ENCODE assay signal across 16 cellular contexts in the genomic region with DNA sequence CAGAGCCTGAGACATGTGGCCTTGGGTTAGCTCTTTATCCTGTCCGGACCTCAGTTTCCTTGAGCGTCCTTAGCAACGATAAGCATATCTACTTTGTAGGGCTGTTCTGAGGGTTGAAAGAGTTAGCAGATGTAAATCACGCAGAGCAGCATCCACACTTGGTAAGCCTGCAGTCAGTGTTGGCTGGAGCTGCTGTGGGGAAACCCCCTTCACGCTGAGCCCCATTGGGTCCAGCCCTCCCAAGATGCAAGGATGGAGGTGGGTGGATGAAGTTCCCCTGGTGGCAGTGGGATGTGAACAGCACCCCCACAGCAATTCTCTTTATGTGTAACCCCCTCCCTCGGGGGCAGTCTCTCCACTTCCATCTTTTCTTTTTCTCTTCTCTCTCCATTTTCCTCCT.
DNase-seq lines count a peak whose midpoint lies in the region; ATAC-seq and TF ChIP-seq lines count a peak whose summit lies in the region.
"Had no signal": no experiment of that assay in that cellular context is flagged by ENCODE, and none has a peak within 500 bp of the region (broad histone marks: within the 10 kb centered on the region; RNA-seq: fewer than 3 reads in every experiment).

No MANE protein-coding gene starts in this region.

- peak overlapping the region; percentile 74 for H3K18ac ChIP-seq in neuronal stem cell (ENCODE audit: low read length)

- peaks cover 13% of the 10 kb centered on the region for H3K27me3 Mint-ChIP-seq in activated naive CD4-positive, alpha-beta T cell treated with anti-CD3 and anti-CD28 coated beads, Interleukin-2, amount 10 ng/mL, durations not matched to agents 7 days and 5 days
- peaks cover 2% of the 10 kb centered on the region for H3K27me3 Mint-ChIP-seq in activated naive CD8-positive, alpha-beta T cell treated with anti-CD3 and anti-CD28 coated beads, Interleukin-2, amount 50 U/mL, for 24 hours

- no peak overlapping the region for H3K9ac ChIP-seq in neuronal stem cell (ENCODE audit: low read depth, low read length, poor library complexity)

- H4K8ac ChIP-seq in neuronal stem cell (ENCODE audit: low read depth, low read length), result no peak overlapping the region

- H2BK5ac ChIP-seq in neuronal stem cell (ENCODE audit: low read length), result peak overlapping the region; percentile 30

- H2BK120ac ChIP-seq in neuronal stem cell (ENCODE audit: low read depth, low read length), result no peak overlapping the region

- no CpG with 5 or more reads among the region's 6 CpGs for WGBS in neuronal stem cell (ENCODE audit: extremely low coverage in 2 of 2, insufficient read length in 2 of 2, insufficient replicate concordance in 1 of 2), 2 donors

- H2BK12ac ChIP-seq in neuronal stem cell (ENCODE audit: low read length), result no peak overlapping the region

- intact Hi-C loops in upper lobe of right lung (cut with DNase I), result no loop called here

- no peak overlapping the region for H2AFZ ChIP-seq in neuronal stem cell (ENCODE audit: low read length)
- H2AFZ ChIP-seq: GM23338 had no signal

- peak; percentile 35 for ATAC-seq in activated naive CD8-positive, alpha-beta T cell treated with anti-CD3 and anti-CD28 coated beads, Interleukin-2, amount 50 U/mL, for 24 hours
- ATAC-seq in upper lobe of right lung (no peak), GM18517 (IDR thresholded peaks at IDR 0.05; ENCODE audit: unreplicated experiment) (no peak)
- ATAC-seq: GM23338, HCT116 had no signal

- H3K9me3 Mint-ChIP-seq in activated naive CD4-positive, alpha-beta T cell treated with anti-CD3 and anti-CD28 coated beads, Interleukin-2, amount 10 ng/mL, durations not matched to agents 7 days and 5 days, result peaks cover 1% of the 10 kb centered on the region
- no peaks in the 10 kb centered on the region for H3K9me3 Mint-ChIP-seq in activated naive CD8-positive, alpha-beta T cell treated with anti-CD3 and anti-CD28 coated beads, Interleukin-2, amount 50 U/mL, for 24 hours
- H3K9me3 Mint-ChIP-seq: GM23338, H9 had no signal

- H3K4me1 ChIP-seq in neuronal stem cell (ENCODE audit: control insufficient read depth in 2 of 2, insufficient read depth in 1 of 2, low read depth in 1 of 2, low read length in 2 of 2) (peaks cover 0 to 2% of the 10 kb centered on the region in 2 donors), upper lobe of right lung (no peaks in the 10 kb centered on the region)

- H3K9me3 ChIP-seq in neuronal stem cell (replicated peaks in 1 of 2; ENCODE audit: control insufficient read depth in 2 of 2, insufficient read depth in 1 of 2, low read depth in 1 of 2, low read length in 2 of 2) (no peaks in the 10 kb centered on the region), upper lobe of right lung (no peaks in the 10 kb centered on the region)

- no peak overlapping the region for H3K23ac ChIP-seq in neuronal stem cell (ENCODE audit: low read depth, low read length, poor library complexity)

- no peak for TF ChIP-seq CTCF in upper lobe of right lung (IDR thresholded peaks at IDR 0.05)

- peak overlapping the region; percentile 38 for H4K91ac ChIP-seq in neuronal stem cell (ENCODE audit: low read depth, low read length, poor library complexity)

- H3K4me3 Mint-ChIP-seq in activated naive CD4-positive, alpha-beta T cell treated with anti-CD3 and anti-CD28 coated beads, Interleukin-2, amount 10 ng/mL, durations not matched to agents 7 days and 5 days, result no peak overlapping the region
- no peak overlapping the region for H3K4me3 Mint-ChIP-seq in activated naive CD8-positive, alpha-beta T cell treated with anti-CD3 and anti-CD28 coated beads, Interleukin-2, amount 50 U/mL, for 24 hours
- H3K4me3 Mint-ChIP-seq: CD4-positive, alpha-beta memory T cell; GM23338; H9 had no signal

- H2BK15ac ChIP-seq in neuronal stem cell (ENCODE audit: low read length), result no peak overlapping the region

- DNase-seq in activated naive CD4-positive, alpha-beta T cell treated with anti-CD3 and anti-CD28 coated beads, Interleukin-2, amount 10 ng/mL, durations not matched to agents 7 days and 5 days, result no peak
- no peak for DNase-seq in activated naive CD4-positive, alpha-beta T cell (lab: John Stamatoyannopoulos, UW)
- no peak for DNase-seq in activated naive CD8-positive, alpha-beta T cell treated with anti-CD3 and anti-CD28 coated beads, Interleukin-2, amount 50 U/mL, for 24 hours
- DNase-seq in neuronal stem cell (ENCODE audit: low spot score) (no peak), upper lobe of right lung (peak; percentile 9), DMS79 (lab: John Stamatoyannopoulos, UW) (no peak)
- DNase-seq: C1 segment of cervical spinal cord; Calu3; CD4-positive, alpha-beta memory T cell; COR-L47; DMS53; DND-41; H9 had no signal

- H3K4me3 ChIP-seq in neuronal stem cell (ENCODE audit: low read length in 2 of 2) (no peak overlapping the region), upper lobe of right lung (no peak overlapping the region)
- H3K4me3 ChIP-seq: GM23338 had no signal

- H3K14ac ChIP-seq in neuronal stem cell (ENCODE audit: low read length), result no peak overlapping the region

- no peak overlapping the region for H3K4me2 ChIP-seq in neuronal stem cell (ENCODE audit: insufficient read depth, low read length, poor library complexity, severe bottlenecking)
- H3K4me2 ChIP-seq: GM23338 had no signal

- peak overlapping the region; percentile 24 for H3K27ac Mint-ChIP-seq in activated naive CD4-positive, alpha-beta T cell treated with anti-CD3 and anti-CD28 coated beads, Interleukin-2, amount 10 ng/mL, durations not matched to agents 7 days and 5 days
- no peak overlapping the region for H3K27ac Mint-ChIP-seq in activated naive CD8-positive, alpha-beta T cell treated with anti-CD3 and anti-CD28 coated beads, Interleukin-2, amount 50 U/mL, for 24 hours
- H3K27ac Mint-ChIP-seq: GM23338, H9 had no signal

- CTCF ChIA-PET in activated naive CD4-positive, alpha-beta T cell treated with anti-CD3 and anti-CD28 coated beads, Interleukin-2, amount 10 ng/mL, durations not matched to agents 7 days and 5 days (lab: Charles Lee), result no interaction called here

- no peak overlapping the region for H3K4ac ChIP-seq in neuronal stem cell (ENCODE audit: low read length)

- H3K4me1 Mint-ChIP-seq in activated naive CD4-positive, alpha-beta T cell treated with anti-CD3 and anti-CD28 coated beads, Interleukin-2, amount 10 ng/mL, durations not matched to agents 7 days and 5 days, result peaks cover 73% of the 10 kb centered on the region
- H3K4me1 Mint-ChIP-seq in activated naive CD8-positive, alpha-beta T cell treated with anti-CD3 and anti-CD28 coated beads, Interleukin-2, amount 50 U/mL, for 24 hours, result peaks cover 11% of the 10 kb centered on the region

- peaks cover 73% of the 10 kb centered on the region for H3K36me3 Mint-ChIP-seq in activated naive CD4-positive, alpha-beta T cell treated with anti-CD3 and anti-CD28 coated beads, Interleukin-2, amount 10 ng/mL, durations not matched to agents 7 days and 5 days
- no peaks in the 10 kb centered on the region for H3K36me3 Mint-ChIP-seq in activated naive CD8-positive, alpha-beta T cell treated with anti-CD3 and anti-CD28 coated beads, Interleukin-2, amount 50 U/mL, for 24 hours (ENCODE audit: low read depth)
- H3K36me3 Mint-ChIP-seq: CD4-positive, alpha-beta memory T cell had no signal

- H3K27me3 ChIP-seq in neuronal stem cell (ENCODE audit: control insufficient read depth in 3 of 3, insufficient read depth in 3 of 3, low read depth in 1 of 3, low read length in 3 of 3), result no peaks in the 10 kb centered on the region
- H3K27me3 ChIP-seq in upper lobe of right lung, result no peaks in the 10 kb centered on the region

- H3K79me1 ChIP-seq in neuronal stem cell (ENCODE audit: low read depth, low read length), result no peaks in the 10 kb centered on the region

- H3K36me3 ChIP-seq in neuronal stem cell (replicated peaks in 1 of 2; ENCODE audit: control insufficient read depth in 2 of 2, insufficient read depth in 2 of 2, low read length in 2 of 2) (no peaks in the 10 kb centered on the region), upper lobe of right lung (no peaks in the 10 kb centered on the region)

- H2AK5ac ChIP-seq in neuronal stem cell (ENCODE audit: low read depth, low read length), result peak overlapping the region; percentile 27

- no peak overlapping the region for H3K27ac ChIP-seq in neuronal stem cell (replicated peaks; ENCODE audit: low read length)
- no peak overlapping the region for H3K27ac ChIP-seq in upper lobe of right lung
